21 cellular contexts compared by ENCODE assay signal in genomic region chr2:238600506-238601432, GRCh38.
DNase-seq lines count a peak whose midpoint lies in the region; ATAC-seq and TF ChIP-seq lines count a peak whose summit lies in the region.
"Had no signal": no experiment of that assay in that cellular context is flagged by ENCODE, and none has a peak within 500 bp of the region (broad histone marks: within the 10 kb centered on the region; RNA-seq: fewer than 3 reads in every experiment).

No MANE protein-coding gene starts in this region.

- TF ChIP-seq CTCF in RWPE1 (conservative IDR thresholded peaks at IDR 0.05; ENCODE audit: low read depth) (no peak), fibroblast of lung (conservative IDR thresholded peaks at IDR 0.05 in 1 of 2, IDR thresholded peaks at IDR 0.05 in 1 of 2; ENCODE audit: low read depth in 1 of 2, low read length in 2 of 2) (no peak), thyroid gland (IDR thresholded peaks at IDR 0.05) (no peak), SK-N-SH (IDR thresholded peaks at IDR 0.05) (no peak)

- no peak overlapping the region for H2AFZ ChIP-seq in fibroblast of lung (ENCODE audit: low read length)
- no peak overlapping the region for H2AFZ ChIP-seq in SK-N-SH (ENCODE audit: low read depth)

- CTCF ChIA-PET in RWPE1 (lab: Yijun Ruan, JAX): no interaction called here
- CTCF ChIA-PET in SK-N-SH (lab: Yijun Ruan, JAX): interaction anchor here (1.1 kb wide), 1 partner anchor 15 kb away, joined by 3 read pairs; no protein-coding TSS in a partner anchor

- H3K4me1 ChIP-seq in fibroblast of lung (ENCODE audit: control insufficient read depth, extremely low read depth, insufficient read depth, low read length) (peaks cover 20% of the 10 kb centered on the region), thyroid gland (peaks cover 26 to 49% of the 10 kb centered on the region in 2 donors), SK-N-SH (ENCODE audit: control insufficient read depth in 1 of 2, insufficient read depth in 2 of 2, low read depth in 1 of 2, low read length in 1 of 2) (peaks cover 0 to 16% of the 10 kb centered on the region in 2 experiments; a peak in 2 of 4 replicates)
- H3K4me1 ChIP-seq: colonic mucosa had no signal

- H4K20me1 ChIP-seq in fibroblast of lung (ENCODE audit: control insufficient read depth, extremely low read depth, insufficient read depth, low read length): no peaks in the 10 kb centered on the region
- no peaks in the 10 kb centered on the region for H4K20me1 ChIP-seq in SK-N-SH (ENCODE audit: insufficient read depth)

- H3K9me2 ChIP-seq in SK-N-SH: no peaks in the 10 kb centered on the region

- H3K27me3 ChIP-seq in fibroblast of lung (ENCODE audit: control insufficient read depth, insufficient read depth, low read length) (no peaks in the 10 kb centered on the region), thyroid gland (no peaks in the 10 kb centered on the region), SK-N-SH (ENCODE audit: insufficient read depth) (no peaks in the 10 kb centered on the region)
- H3K27me3 ChIP-seq: colonic mucosa, right atrium auricular region had no signal

- H3K36me3 ChIP-seq in fibroblast of lung (ENCODE audit: control insufficient read depth, insufficient read depth, low read length): no peaks in the 10 kb centered on the region
- no peaks in the 10 kb centered on the region for H3K36me3 ChIP-seq in thyroid gland
- H3K36me3 ChIP-seq in SK-N-SH (replicated peaks in 1 of 2; ENCODE audit: control insufficient read depth in 1 of 2, insufficient read depth in 2 of 2, low read length in 1 of 2): no peaks in the 10 kb centered on the region
- H3K36me3 ChIP-seq: colonic mucosa, heart right ventricle, right atrium auricular region had no signal

- TF ChIP-seq POLR2A in thyroid gland (IDR thresholded peaks at IDR 0.05): no peak

- POLR2A ChIA-PET in RWPE1 (lab: Yijun Ruan, JAX; ENCODE audit: low non-redundant PET): no interaction called here
- POLR2A ChIA-PET in SK-N-SH (lab: Yijun Ruan, JAX): no interaction called here

- TF ChIP-seq RAD21 in SK-N-SH (IDR thresholded peaks at IDR 0.05; ENCODE audit: low read length): no peak

- no peaks in the 10 kb centered on the region for H3K9me3 ChIP-seq in fibroblast of lung (ENCODE audit: control insufficient read depth, insufficient read depth, low read depth, low read length)
- H3K9me3 ChIP-seq in thyroid gland: no peaks in the 10 kb centered on the region
- H3K9me3 ChIP-seq in SK-N-SH: peaks cover 10% of the 10 kb centered on the region
- H3K9me3 ChIP-seq: colonic mucosa had no signal

- no peaks in the 10 kb centered on the region for H3F3A ChIP-seq in SK-N-SH (replicated peaks; ENCODE audit: insufficient read depth)

- no peak overlapping the region for H3K4me3 ChIP-seq in fibroblast of lung (replicated peaks in 1 of 4; ENCODE audit: control extremely low read depth in 1 of 4, insufficient read depth in 1 of 4, low read depth in 3 of 4, low read length in 4 of 4)
- H3K4me3 ChIP-seq in thyroid gland (replicated peaks in 1 of 3): no peak overlapping the region
- no peak overlapping the region for H3K4me3 ChIP-seq in SK-N-SH (ENCODE audit: low read depth in 2 of 2, low read length in 1 of 2)
- H3K4me3 ChIP-seq: colonic mucosa, heart right ventricle, right atrium auricular region, SK-N-MC had no signal

- H3K9ac ChIP-seq in fibroblast of lung (ENCODE audit: insufficient read depth, low read length) (no peak overlapping the region), SK-N-SH (no peak overlapping the region)

- H3K79me2 ChIP-seq in fibroblast of lung (ENCODE audit: control insufficient read depth, insufficient read depth, low read length) (no peaks in the 10 kb centered on the region), SK-N-SH (ENCODE audit: insufficient read depth) (no peaks in the 10 kb centered on the region)

- no peak for TF ChIP-seq EP300 in SK-N-SH (IDR thresholded peaks at IDR 0.05; ENCODE audit: borderline replicate concordance in 1 of 2, low read depth in 1 of 2, low read length in 1 of 2)

- intact Hi-C loops in posterior vena cava (cut with DNase I) (no loop called here), thyroid gland (cut with DNase I) (no loop called here)

- ATAC-seq in HG03521 (IDR thresholded peaks at IDR 0.05; ENCODE audit: unreplicated experiment) (no peak), GM21786 (IDR thresholded peaks at IDR 0.05; ENCODE audit: unreplicated experiment) (no peak)
- ATAC-seq: CD8-positive, alpha-beta T cell had no signal

- peak overlapping the region; percentile 93 for H3K27ac ChIP-seq in RWPE1
- peak overlapping the region; percentile 32 for H3K27ac ChIP-seq in fibroblast of lung (ENCODE audit: insufficient read depth, low read length)
- H3K27ac ChIP-seq in thyroid gland: peak overlapping the region in 2 of 3 donors; percentile 61 to 82
- H3K27ac ChIP-seq in SK-N-SH (ENCODE audit: low read depth in 2 of 2, low read length in 1 of 2): no peak overlapping the region
- H3K27ac ChIP-seq: colonic mucosa, SK-N-MC had no signal

- H3K4me2 ChIP-seq in fibroblast of lung (ENCODE audit: extremely low read depth, insufficient read depth, low read length) (peak overlapping the region; percentile 25), SK-N-SH (no peak overlapping the region)

- no peak for DNase-seq in RWPE1 (ENCODE audit: low spot score)
- DNase-seq in fibroblast of lung (ENCODE audit: low read depth in 2 of 2): no peak
- DNase-seq in posterior vena cava (ENCODE audit: low spot score): peak; percentile 57
- DNase-seq in thyroid gland: no peak
- no peak for DNase-seq in SK-N-SH
- no peak for DNase-seq in activated effector memory CD4-positive, alpha-beta T cell treated with anti-CD3 and anti-CD28 coated beads, Interleukin-2, amount 50 U/mL, for 16 hours
- DNase-seq: activated B cell treated with CpG ODN at 0.5 μM for 24 hours; activated CD4-positive, alpha-beta T cell treated with anti-CD3 and anti-CD28 coated beads, Interleukin-2, amount 50 U/mL, for 48 hours; activated gamma-delta T cell treated with Interleukin-2 at 50 U/mL for 16 hours; CD8-positive, alpha-beta T cell; colonic mucosa; DMS53; heart right ventricle; NCI-H1694 treated with DMSO at 0.1 percent for 48 hours; NCI-H526; stimulated activated CD8-positive, alpha-beta memory T cell treated with anti-CD3 and anti-CD28 coated beads, Interleukin-4, amount 100 ng/mL, for 48 hours; T-helper 9 cell had no signal

- 89% methylated on average over 29 of the region's 29 CpGs for WGBS in thyroid gland, 2 donors
- 91% methylated on average over 23 of the region's 29 CpGs for WGBS in SK-N-SH (ENCODE audit: low lambda C conversion rate)

TF ChIP-seq in SK-N-SH, 30 proteins besides CTCF, POLR2A, EP300 and RAD21:
- TF ChIP-seq GATA2 (CRISPR knock-in tag; IDR thresholded peaks at IDR 0.05) (no peak), USF2 (IDR thresholded peaks at IDR 0.05; ENCODE audit: borderline replicate concordance, low read depth, low read length) (no peak), RFX5 (IDR thresholded peaks at IDR 0.05; ENCODE audit: low read length) (no peak), MAX (IDR thresholded peaks at IDR 0.05; ENCODE audit: low read depth) (no peak), FOXJ3 (CRISPR knock-in tag; IDR thresholded peaks at IDR 0.05) (no peak), GABPA (IDR thresholded peaks at IDR 0.05; ENCODE audit: low read depth) (no peak), MEF2A (IDR thresholded peaks at IDR 0.05; ENCODE audit: borderline replicate concordance, low read depth) (no peak), RCOR1 (IDR thresholded peaks at IDR 0.05; ENCODE audit: low read length) (no peak), USF1 (IDR thresholded peaks at IDR 0.05; ENCODE audit: borderline replicate concordance, low read depth) (no peak), SMC3 (IDR thresholded peaks at IDR 0.05; ENCODE audit: low read depth, low read length) (no peak), TCF12 (IDR thresholded peaks at IDR 0.05) (no peak), FOXM1 (IDR thresholded peaks at IDR 0.05; ENCODE audit: low read depth) (no peak), JUND (IDR thresholded peaks at IDR 0.05) (no peak)

Comparison
In these comparisons a context has a peak if more than half of its experiments do, and no peak if none do; other contexts are left out.
1. H3K27ac ChIP-seq: peak in RWPE1 (single experiment), fibroblast of lung (single experiment) and thyroid gland (2 of 3); none in SK-N-SH (0 of 2).